ENCODE assay signal across 1 cellular context in the genomic region with DNA sequence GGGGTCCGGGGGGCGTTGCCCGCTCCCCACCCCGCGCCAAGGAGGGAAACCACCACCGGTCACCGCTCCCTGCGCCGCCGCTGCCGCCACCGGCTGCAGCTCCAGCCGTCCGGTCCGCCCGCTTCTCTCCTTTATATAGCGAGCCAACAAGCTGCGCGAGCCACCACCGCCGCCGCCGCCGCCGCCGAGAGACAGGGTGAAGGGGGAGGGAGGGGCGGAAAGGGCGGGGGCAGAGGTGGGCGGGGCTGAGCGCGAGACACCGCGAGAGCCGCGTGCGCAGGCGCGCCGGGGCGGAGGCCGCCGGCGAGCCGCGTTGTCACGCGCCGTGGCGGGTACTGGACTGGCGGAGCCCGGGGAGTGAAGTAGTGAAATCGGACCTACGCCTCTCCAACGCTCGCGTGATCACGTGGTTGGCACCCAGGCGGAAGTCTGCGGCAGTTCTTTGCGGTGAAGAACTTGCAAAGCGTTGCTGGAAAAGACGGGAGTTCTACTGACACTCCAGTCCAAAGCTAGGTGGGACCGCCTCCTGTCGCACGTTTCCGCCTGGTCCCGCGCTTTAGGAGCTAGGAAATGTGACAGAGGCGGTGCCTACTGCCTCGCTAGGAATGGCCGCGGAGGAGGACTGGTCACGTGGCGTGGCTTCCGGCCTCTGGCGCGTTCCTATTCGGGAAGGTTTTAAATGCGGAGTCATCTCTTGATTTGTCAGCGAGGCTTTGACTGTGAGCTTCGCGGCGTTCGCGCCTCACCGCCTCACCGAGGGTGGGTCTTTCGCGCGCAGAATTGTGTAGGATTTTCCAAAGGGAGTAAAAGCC.
TF ChIP-seq lines count a peak whose summit lies in the region.

TSS of gene GTF2A1 (minus strand) at position 193 of the 812 bp plus-strand sequence. CDS start 441 bp downstream, outside the sequence.

TF ChIP-seq in WTC11, 78 proteins besides CTCF, POLR2A, EP300 and RAD21 (continued from another document and continues in another):
- TF ChIP-seq, protein P1, sequence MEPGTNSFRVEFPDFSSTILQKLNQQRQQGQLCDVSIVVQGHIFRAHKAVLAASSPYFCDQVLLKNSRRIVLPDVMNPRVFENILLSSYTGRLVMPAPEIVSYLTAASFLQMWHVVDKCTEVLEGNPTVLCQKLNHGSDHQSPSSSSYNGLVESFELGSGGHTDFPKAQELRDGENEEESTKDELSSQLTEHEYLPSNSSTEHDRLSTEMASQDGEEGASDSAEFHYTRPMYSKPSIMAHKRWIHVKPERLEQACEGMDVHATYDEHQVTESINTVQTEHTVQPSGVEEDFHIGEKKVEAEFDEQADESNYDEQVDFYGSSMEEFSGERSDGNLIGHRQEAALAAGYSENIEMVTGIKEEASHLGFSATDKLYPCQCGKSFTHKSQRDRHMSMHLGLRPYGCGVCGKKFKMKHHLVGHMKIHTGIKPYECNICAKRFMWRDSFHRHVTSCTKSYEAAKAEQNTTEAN (CRISPR knock-in tag; IDR thresholded peaks at IDR 0.05), result no peak; the same call in 1 of the 2 replicates
- TF ChIP-seq MLX (CRISPR knock-in tag; IDR thresholded peaks at IDR 0.05), result no peak
- TF ChIP-seq, protein P2, sequence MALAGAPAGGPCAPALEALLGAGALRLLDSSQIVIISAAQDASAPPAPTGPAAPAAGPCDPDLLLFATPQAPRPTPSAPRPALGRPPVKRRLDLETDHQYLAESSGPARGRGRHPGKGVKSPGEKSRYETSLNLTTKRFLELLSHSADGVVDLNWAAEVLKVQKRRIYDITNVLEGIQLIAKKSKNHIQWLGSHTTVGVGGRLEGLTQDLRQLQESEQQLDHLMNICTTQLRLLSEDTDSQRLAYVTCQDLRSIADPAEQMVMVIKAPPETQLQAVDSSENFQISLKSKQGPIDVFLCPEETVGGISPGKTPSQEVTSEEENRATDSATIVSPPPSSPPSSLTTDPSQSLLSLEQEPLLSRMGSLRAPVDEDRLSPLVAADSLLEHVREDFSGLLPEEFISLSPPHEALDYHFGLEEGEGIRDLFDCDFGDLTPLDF (CRISPR knock-in tag; IDR thresholded peaks at IDR 0.05), result 0 out of 2 replicates have a peak, but pooled peaks have one; percentile 53
- TF ChIP-seq, protein P3, sequence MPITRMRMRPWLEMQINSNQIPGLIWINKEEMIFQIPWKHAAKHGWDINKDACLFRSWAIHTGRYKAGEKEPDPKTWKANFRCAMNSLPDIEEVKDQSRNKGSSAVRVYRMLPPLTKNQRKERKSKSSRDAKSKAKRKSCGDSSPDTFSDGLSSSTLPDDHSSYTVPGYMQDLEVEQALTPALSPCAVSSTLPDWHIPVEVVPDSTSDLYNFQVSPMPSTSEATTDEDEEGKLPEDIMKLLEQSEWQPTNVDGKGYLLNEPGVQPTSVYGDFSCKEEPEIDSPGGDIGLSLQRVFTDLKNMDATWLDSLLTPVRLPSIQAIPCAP (CRISPR knock-in tag; IDR thresholded peaks at IDR 0.05), result peak; percentile 84
- TF ChIP-seq TP53 (CRISPR knock-in tag; IDR thresholded peaks at IDR 0.05), result 0 out of 2 replicates have a peak, but pooled peaks have one; percentile 46
- TF ChIP-seq, protein P4, sequence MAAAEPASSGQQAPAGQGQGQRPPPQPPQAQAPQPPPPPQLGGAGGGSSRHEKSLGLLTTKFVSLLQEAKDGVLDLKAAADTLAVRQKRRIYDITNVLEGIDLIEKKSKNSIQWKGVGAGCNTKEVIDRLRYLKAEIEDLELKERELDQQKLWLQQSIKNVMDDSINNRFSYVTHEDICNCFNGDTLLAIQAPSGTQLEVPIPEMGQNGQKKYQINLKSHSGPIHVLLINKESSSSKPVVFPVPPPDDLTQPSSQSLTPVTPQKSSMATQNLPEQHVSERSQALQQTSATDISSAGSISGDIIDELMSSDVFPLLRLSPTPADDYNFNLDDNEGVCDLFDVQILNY (CRISPR knock-in tag; IDR thresholded peaks at IDR 0.05), result peak; percentile 80; the same call in 1 of the 2 replicates
- TF ChIP-seq NR2C2 (CRISPR knock-in tag; IDR thresholded peaks at IDR 0.05), result no peak
- peak; percentile 71 for TF ChIP-seq GABPB1 (CRISPR knock-in tag; IDR thresholded peaks at IDR 0.05)
- TF ChIP-seq FOXK1 (CRISPR knock-in tag; IDR thresholded peaks at IDR 0.05), result no peak
- peak; percentile 69; the same call in 1 of the 2 replicates for TF ChIP-seq PREB (CRISPR knock-in tag; IDR thresholded peaks at IDR 0.05; ENCODE audit: borderline replicate concordance)
- 0 out of 2 replicates have a peak, but pooled peaks have one; percentile 50 for TF ChIP-seq CBFB (CRISPR knock-in tag; IDR thresholded peaks at IDR 0.05; ENCODE audit: low read depth)
- TF ChIP-seq, protein P5, sequence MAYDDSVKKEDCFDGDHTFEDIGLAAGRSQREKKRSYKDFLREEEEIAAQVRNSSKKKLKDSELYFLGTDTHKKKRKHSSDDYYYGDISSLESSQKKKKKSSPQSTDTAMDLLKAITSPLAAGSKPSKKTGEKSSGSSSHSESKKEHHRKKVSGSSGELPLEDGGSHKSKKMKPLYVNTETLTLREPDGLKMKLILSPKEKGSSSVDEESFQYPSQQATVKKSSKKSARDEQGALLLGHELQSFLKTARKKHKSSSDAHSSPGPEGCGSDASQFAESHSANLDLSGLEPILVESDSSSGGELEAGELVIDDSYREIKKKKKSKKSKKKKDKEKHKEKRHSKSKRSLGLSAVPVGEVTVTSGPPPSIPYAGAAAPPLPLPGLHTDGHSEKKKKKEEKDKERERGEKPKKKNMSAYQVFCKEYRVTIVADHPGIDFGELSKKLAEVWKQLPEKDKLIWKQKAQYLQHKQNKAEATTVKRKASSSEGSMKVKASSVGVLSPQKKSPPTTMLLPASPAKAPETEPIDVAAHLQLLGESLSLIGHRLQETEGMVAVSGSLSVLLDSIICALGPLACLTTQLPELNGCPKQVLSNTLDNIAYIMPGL (CRISPR knock-in tag; IDR thresholded peaks at IDR 0.05), result peak; percentile 64
- no peak for TF ChIP-seq HMGA2 (CRISPR knock-in tag; IDR thresholded peaks at IDR 0.05)
- peak; percentile 92 for TF ChIP-seq NFE2L1 (CRISPR knock-in tag; IDR thresholded peaks at IDR 0.05)
- TF ChIP-seq SP1 (CRISPR knock-in tag; conservative IDR thresholded peaks at IDR 0.05), result peak; percentile 70; the same call in 1 of the 2 replicates
- TF ChIP-seq, protein P6, sequence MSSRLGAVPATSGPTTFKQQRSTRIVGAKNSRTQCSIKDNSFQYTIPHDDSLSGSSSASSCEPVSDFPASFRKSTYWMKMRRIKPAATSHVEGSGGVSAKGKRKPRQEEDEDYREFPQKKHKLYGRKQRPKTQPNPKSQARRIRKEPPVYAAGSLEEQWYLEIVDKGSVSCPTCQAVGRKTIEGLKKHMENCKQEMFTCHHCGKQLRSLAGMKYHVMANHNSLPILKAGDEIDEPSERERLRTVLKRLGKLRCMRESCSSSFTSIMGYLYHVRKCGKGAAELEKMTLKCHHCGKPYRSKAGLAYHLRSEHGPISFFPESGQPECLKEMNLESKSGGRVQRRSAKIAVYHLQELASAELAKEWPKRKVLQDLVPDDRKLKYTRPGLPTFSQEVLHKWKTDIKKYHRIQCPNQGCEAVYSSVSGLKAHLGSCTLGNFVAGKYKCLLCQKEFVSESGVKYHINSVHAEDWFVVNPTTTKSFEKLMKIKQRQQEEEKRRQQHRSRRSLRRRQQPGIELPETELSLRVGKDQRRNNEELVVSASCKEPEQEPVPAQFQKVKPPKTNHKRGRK (CRISPR knock-in tag; IDR thresholded peaks at IDR 0.05; ENCODE audit: borderline replicate concordance), result no peak
- TF ChIP-seq CDX4 (CRISPR knock-in tag; IDR thresholded peaks at IDR 0.05; ENCODE audit: borderline replicate concordance), result 0 out of 2 replicates have a peak, but pooled peaks have one; percentile 34
- peak; percentile 91 for TF ChIP-seq MYBL2 (CRISPR knock-in tag; IDR thresholded peaks at IDR 0.05)
- peak; percentile 82; the same call in 1 of the 2 replicates for TF ChIP-seq SMAD3 (CRISPR knock-in tag; IDR thresholded peaks at IDR 0.05; ENCODE audit: borderline replicate concordance)
- peak; percentile 89; the same call in 1 of the 2 replicates for TF ChIP-seq ZNF671 (CRISPR knock-in tag; IDR thresholded peaks at IDR 0.05)
- TF ChIP-seq NFYB (CRISPR knock-in tag; conservative IDR thresholded peaks at IDR 0.05; ENCODE audit: low read depth), result 0 out of 2 replicates have a peak, but pooled peaks have one; percentile 11
- TF ChIP-seq, protein P7, sequence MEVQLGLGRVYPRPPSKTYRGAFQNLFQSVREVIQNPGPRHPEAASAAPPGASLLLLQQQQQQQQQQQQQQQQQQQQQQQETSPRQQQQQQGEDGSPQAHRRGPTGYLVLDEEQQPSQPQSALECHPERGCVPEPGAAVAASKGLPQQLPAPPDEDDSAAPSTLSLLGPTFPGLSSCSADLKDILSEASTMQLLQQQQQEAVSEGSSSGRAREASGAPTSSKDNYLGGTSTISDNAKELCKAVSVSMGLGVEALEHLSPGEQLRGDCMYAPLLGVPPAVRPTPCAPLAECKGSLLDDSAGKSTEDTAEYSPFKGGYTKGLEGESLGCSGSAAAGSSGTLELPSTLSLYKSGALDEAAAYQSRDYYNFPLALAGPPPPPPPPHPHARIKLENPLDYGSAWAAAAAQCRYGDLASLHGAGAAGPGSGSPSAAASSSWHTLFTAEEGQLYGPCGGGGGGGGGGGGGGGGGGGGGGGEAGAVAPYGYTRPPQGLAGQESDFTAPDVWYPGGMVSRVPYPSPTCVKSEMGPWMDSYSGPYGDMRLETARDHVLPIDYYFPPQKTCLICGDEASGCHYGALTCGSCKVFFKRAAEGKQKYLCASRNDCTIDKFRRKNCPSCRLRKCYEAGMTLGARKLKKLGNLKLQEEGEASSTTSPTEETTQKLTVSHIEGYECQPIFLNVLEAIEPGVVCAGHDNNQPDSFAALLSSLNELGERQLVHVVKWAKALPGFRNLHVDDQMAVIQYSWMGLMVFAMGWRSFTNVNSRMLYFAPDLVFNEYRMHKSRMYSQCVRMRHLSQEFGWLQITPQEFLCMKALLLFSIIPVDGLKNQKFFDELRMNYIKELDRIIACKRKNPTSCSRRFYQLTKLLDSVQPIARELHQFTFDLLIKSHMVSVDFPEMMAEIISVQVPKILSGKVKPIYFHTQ (CRISPR knock-in tag; IDR thresholded peaks at IDR 0.05), result peak; percentile 87; the same call in 1 of the 2 replicates
- TF ChIP-seq CREM (CRISPR knock-in tag; IDR thresholded peaks at IDR 0.05), result peak; percentile 69; the same call in 1 of the 2 replicates
- 0 out of 2 replicates have a peak, but pooled peaks have one; percentile 30 for TF ChIP-seq TEAD4 (CRISPR knock-in tag; IDR thresholded peaks at IDR 0.05)
- TF ChIP-seq E2F4 (CRISPR knock-in tag; IDR thresholded peaks at IDR 0.05; ENCODE audit: borderline replicate concordance, low read depth), result no peak
- peak; percentile 61; the same call in 1 of the 2 replicates for TF ChIP-seq FOXP4 (CRISPR knock-in tag; IDR thresholded peaks at IDR 0.05)
- TF ChIP-seq ZNF232 (CRISPR knock-in tag; IDR thresholded peaks at IDR 0.05), result no peak
- peak; percentile 76 for TF ChIP-seq TEAD1 (CRISPR knock-in tag; IDR thresholded peaks at IDR 0.05)
